ENCODE assay signal across 19 cellular contexts in the genomic region with DNA sequence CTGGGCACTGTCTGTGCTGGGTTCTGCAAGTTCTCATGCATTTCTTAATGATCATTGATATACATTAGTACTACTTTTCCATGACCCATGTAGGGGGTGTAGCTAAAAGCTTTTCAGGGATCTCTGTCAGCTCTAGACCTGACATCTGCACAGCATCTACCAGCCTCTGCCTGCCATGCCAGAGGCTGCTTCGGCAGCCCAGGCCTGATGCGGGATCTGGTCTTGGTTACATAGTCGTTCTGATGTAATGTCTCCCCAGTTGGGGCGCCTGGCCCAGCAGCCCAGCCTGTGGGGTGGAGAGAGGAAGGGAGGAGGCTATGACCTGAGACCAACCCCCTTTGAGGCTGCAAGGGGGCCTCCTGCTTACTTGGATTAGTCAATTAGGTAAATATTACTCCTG.
"Had no signal": no experiment of that assay in that cellular context is flagged by ENCODE, and none has a peak within 500 bp of the region (broad histone marks: within the 10 kb centered on the region; RNA-seq: fewer than 3 reads in every experiment).

No MANE protein-coding gene starts in this region.

- H3K27me3 Mint-ChIP-seq: dendritic cell treated with granulocyte-macrophage colony-stimulating factor and Interleukin-4, amounts not matched to agents 40 ng/mL and 50 ng/mL, for 4 days; effector memory CD8-positive, alpha-beta T cell had no signal

- H3K4me1 Mint-ChIP-seq: immature natural killer cell; naive thymus-derived CD8-positive, alpha-beta T cell; stimulated activated effector memory CD8-positive, alpha-beta T cell treated with anti-CD3 and anti-CD28 coated beads, Interleukin-12 subunit alpha, Interleukin-12 subunit beta, amount 100 ng/mL, for 72 hours had no signal

- H3K4me1 ChIP-seq: esophagus squamous epithelium, gastroesophageal sphincter, parathyroid adenoma, prostate gland, right lobe of liver, tibial artery, upper lobe of left lung, uterus had no signal

- H3K27ac ChIP-seq: esophagus squamous epithelium, gastroesophageal sphincter, parathyroid adenoma, prostate gland, right lobe of liver, tibial artery, upper lobe of left lung, uterus had no signal

- H3K9me3 ChIP-seq: gastroesophageal sphincter, prostate gland, right lobe of liver, tibial artery, upper lobe of left lung, uterus had no signal

- H3K27ac Mint-ChIP-seq: dendritic cell treated with granulocyte-macrophage colony-stimulating factor and Interleukin-4, amounts not matched to agents 40 ng/mL and 50 ng/mL, for 4 days; effector memory CD8-positive, alpha-beta T cell; immature natural killer cell; naive thymus-derived CD8-positive, alpha-beta T cell; stimulated activated effector memory CD8-positive, alpha-beta T cell treated with anti-CD3 and anti-CD28 coated beads, Interleukin-12 subunit alpha, Interleukin-12 subunit beta, amount 100 ng/mL, for 72 hours; stimulated activated naive CD8-positive, alpha-beta T cell treated with anti-CD3 and anti-CD28 coated beads, Interleukin-15, Interleukin-2, amounts not matched to agents 100 ng/mL and 50 ng/mL, for 24 hours had no signal

- H3K9ac ChIP-seq: parathyroid adenoma had no signal

- DNase-seq: effector memory CD8-positive, alpha-beta T cell; esophagus squamous epithelium; foreskin fibroblast; immature natural killer cell; left colon; left ventricle myocardium superior; naive thymus-derived CD8-positive, alpha-beta T cell; right lobe of liver; stimulated activated CD4-positive, alpha-beta T cell treated with anti-CD3 and anti-CD28 coated beads, Interleukin-4, amount 100 ng/mL, for 1 hour; stimulated activated CD8-positive, alpha-beta memory T cell treated with anti-CD3 and anti-CD28 coated beads, Interleukin-4, amount 100 ng/mL, for 48 hours; tibial artery; uterus had no signal

- H3K27me3 ChIP-seq: esophagus squamous epithelium, gastroesophageal sphincter, right lobe of liver, tibial artery, upper lobe of left lung, uterus had no signal

- H2AFZ ChIP-seq: parathyroid adenoma had no signal

- H3K4me3 ChIP-seq: esophagus squamous epithelium, gastroesophageal sphincter, prostate gland, right lobe of liver, tibial artery, upper lobe of left lung, uterus had no signal

- H3K36me3 ChIP-seq: esophagus squamous epithelium, gastroesophageal sphincter, prostate gland, right lobe of liver, tibial artery, upper lobe of left lung, uterus had no signal

- H3K4me3 Mint-ChIP-seq: dendritic cell treated with granulocyte-macrophage colony-stimulating factor and Interleukin-4, amounts not matched to agents 40 ng/mL and 50 ng/mL, for 4 days; effector memory CD8-positive, alpha-beta T cell; immature natural killer cell; naive thymus-derived CD8-positive, alpha-beta T cell; stimulated activated effector memory CD8-positive, alpha-beta T cell treated with anti-CD3 and anti-CD28 coated beads, Interleukin-12 subunit alpha, Interleukin-12 subunit beta, amount 100 ng/mL, for 72 hours; stimulated activated naive CD8-positive, alpha-beta T cell treated with anti-CD3 and anti-CD28 coated beads, Interleukin-15, Interleukin-2, amounts not matched to agents 100 ng/mL and 50 ng/mL, for 24 hours had no signal

- H3K36me3 Mint-ChIP-seq: stimulated activated effector memory CD8-positive, alpha-beta T cell treated with anti-CD3 and anti-CD28 coated beads, Interleukin-12 subunit alpha, Interleukin-12 subunit beta, amount 100 ng/mL, for 72 hours had no signal
